ENCODE assay signal across 26 cellular contexts in the genomic region with DNA sequence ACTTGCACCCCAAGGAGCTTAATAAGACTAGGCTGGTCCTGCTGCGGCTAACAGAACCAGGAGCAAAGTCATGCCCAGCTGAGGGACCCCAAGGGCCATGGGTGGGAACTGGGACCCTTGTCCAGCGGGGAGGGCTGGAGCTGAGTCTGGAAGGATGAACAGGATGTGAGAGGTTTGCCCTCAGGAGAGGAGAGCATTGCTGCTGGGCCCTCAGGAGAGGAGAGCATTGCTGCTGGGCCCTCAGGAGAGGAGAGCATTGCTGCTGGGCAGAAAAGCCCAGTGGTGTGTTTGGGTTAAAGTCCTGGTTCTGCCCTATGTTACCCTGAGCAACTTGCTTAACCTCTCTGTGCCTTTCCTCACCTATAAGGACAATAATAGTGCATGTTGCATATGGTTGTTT.
"Had no signal": no experiment of that assay in that cellular context is flagged by ENCODE, and none has a peak within 500 bp of the region (broad histone marks: within the 10 kb centered on the region; RNA-seq: fewer than 3 reads in every experiment).

No MANE protein-coding gene starts in this region.

- ATAC-seq: gastroesophageal sphincter had no signal

- H3K27ac ChIP-seq: epithelial cell of prostate, gastroesophageal sphincter, hepatocyte, left ventricle myocardium inferior, testis, transverse colon, uterus had no signal

- H3K27ac Mint-ChIP-seq: activated naive CD8-positive, alpha-beta T cell; activated T-cell treated with anti-CD3 and anti-CD28 coated beads, Interleukin-2, amount 50 U/mL, for 24 hours; naive B cell; nephron progenitor cell; T-helper 2 cell treated with Interferon-gamma antibody and Interleukin-4, amounts not matched to agents 5 μg/mL and 100 μg/mL, for 36 hours had no signal

- H3K36me3 Mint-ChIP-seq: activated naive CD8-positive, alpha-beta T cell; naive B cell had no signal

- H3K4me3 ChIP-seq: gastroesophageal sphincter, hepatocyte, left ventricle myocardium inferior, lung, testis, transverse colon, uterus had no signal

- H3K4me1 ChIP-seq: left ventricle myocardium inferior, testis had no signal

- H3K4me1 Mint-ChIP-seq: naive B cell had no signal

- H3K9me3 Mint-ChIP-seq: activated T-cell treated with anti-CD3 and anti-CD28 coated beads, Interleukin-2, amount 50 U/mL, for 24 hours; T-helper 2 cell treated with Interferon-gamma antibody and Interleukin-4, amounts not matched to agents 5 μg/mL and 100 μg/mL, for 36 hours had no signal

- H3K27me3 ChIP-seq: gastroesophageal sphincter, hepatocyte, testis, transverse colon, uterus had no signal

- H3K79me2 ChIP-seq: hepatocyte had no signal

- H3K27me3 Mint-ChIP-seq: activated naive CD8-positive, alpha-beta T cell; activated T-cell treated with anti-CD3 and anti-CD28 coated beads, Interleukin-2, amount 50 U/mL, for 24 hours had no signal

- H3K9me3 ChIP-seq: gastroesophageal sphincter, left ventricle myocardium inferior, testis, transverse colon, uterus had no signal

- H3K36me3 ChIP-seq: gastroesophageal sphincter, left ventricle myocardium inferior, transverse colon, uterus had no signal

- DNase-seq: activated CD4-positive, alpha-beta T cell treated with anti-CD3 and anti-CD28 coated beads for 4 hours; activated CD4-positive, alpha-beta T cell treated with anti-CD3 and anti-CD28 coated beads, Interleukin-2, amount 50 U/mL, for 4 hours; activated CD8-positive, alpha-beta memory T cell treated with anti-CD3 and anti-CD28 coated beads, Interleukin-2, amount 50 U/mL, for 48 hours; activated T-cell treated with anti-CD3 and anti-CD28 coated beads, Interleukin-2, amount 50 U/mL, for 24 hours; anterior cingulate cortex; dermis blood vessel endothelial cell; effector CD4-positive, alpha-beta T cell; islet precursor cell; left ventricle myocardium inferior; naive B cell; nephron progenitor cell; nucleus accumbens; right cardiac atrium; stimulated activated CD4-positive, alpha-beta T cell treated with anti-CD3 and anti-CD28 coated beads, Interleukin-15, amount 100 ng/mL, for 24 hours; stimulated activated CD4-positive, alpha-beta T cell treated with anti-CD3 and anti-CD28 coated beads, Interleukin-2, amount 100 ng/mL, for 24 hours; stimulated activated naive CD8-positive, alpha-beta T cell treated with anti-CD3 and anti-CD28 coated beads, Interleukin-15, Interleukin-2, amounts not matched to agents 100 U/mL and 50 U/mL, for 24 hours; T-helper 1 cell; testis; transverse colon; uterus had no signal

- H2AFZ ChIP-seq: hepatocyte had no signal

- H3K4me2 ChIP-seq: hepatocyte had no signal

- H3K4me3 Mint-ChIP-seq: activated naive CD8-positive, alpha-beta T cell; activated T-cell treated with anti-CD3 and anti-CD28 coated beads, Interleukin-2, amount 50 U/mL, for 24 hours; naive B cell; nephron progenitor cell; T-helper 2 cell treated with Interferon-gamma antibody and Interleukin-4, amounts not matched to agents 5 μg/mL and 100 μg/mL, for 36 hours had no signal
